Comparison of ENCODE assay signal across 1 cellular context in the genomic region with DNA sequence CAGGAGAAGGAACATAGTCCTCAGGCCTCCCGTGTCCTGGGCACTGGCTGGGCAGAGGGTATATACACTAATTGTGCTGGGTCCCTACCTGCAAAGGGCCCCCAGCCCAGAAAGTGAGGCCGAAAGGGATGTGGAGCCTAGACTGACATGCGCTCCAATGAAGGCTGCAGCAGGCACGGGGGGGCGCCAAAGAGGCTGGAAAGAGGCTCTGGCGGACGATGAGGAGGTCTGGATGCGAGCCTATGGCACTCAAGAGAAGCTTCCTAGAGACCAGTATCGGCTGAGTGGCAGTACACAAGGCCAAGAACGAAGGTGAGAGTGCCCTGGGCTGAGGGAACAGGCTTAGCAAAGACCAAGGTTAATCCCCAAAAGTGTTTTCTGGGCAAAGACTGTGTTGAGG.
TF ChIP-seq lines count a peak whose summit lies in the region.

No MANE protein-coding gene starts in this region.

TF ChIP-seq in HepG2, 621 proteins besides CTCF, POLR2A, EP300 and RAD21:
- TF ChIP-seq, protein P1, sequence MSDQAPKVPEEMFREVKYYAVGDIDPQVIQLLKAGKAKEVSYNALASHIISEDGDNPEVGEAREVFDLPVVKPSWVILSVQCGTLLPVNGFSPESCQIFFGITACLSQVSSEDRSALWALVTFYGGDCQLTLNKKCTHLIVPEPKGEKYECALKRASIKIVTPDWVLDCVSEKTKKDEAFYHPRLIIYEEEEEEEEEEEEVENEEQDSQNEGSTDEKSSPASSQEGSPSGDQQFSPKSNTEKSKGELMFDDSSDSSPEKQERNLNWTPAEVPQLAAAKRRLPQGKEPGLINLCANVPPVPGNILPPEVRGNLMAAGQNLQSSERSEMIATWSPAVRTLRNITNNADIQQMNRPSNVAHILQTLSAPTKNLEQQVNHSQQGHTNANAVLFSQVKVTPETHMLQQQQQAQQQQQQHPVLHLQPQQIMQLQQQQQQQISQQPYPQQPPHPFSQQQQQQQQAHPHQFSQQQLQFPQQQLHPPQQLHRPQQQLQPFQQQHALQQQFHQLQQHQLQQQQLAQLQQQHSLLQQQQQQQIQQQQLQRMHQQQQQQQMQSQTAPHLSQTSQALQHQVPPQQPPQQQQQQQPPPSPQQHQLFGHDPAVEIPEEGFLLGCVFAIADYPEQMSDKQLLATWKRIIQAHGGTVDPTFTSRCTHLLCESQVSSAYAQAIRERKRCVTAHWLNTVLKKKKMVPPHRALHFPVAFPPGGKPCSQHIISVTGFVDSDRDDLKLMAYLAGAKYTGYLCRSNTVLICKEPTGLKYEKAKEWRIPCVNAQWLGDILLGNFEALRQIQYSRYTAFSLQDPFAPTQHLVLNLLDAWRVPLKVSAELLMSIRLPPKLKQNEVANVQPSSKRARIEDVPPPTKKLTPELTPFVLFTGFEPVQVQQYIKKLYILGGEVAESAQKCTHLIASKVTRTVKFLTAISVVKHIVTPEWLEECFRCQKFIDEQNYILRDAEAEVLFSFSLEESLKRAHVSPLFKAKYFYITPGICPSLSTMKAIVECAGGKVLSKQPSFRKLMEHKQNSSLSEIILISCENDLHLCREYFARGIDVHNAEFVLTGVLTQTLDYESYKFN (CRISPR knock-in tag; conservative IDR thresholded peaks at IDR 0.05): no peak
- TF ChIP-seq, protein P2, sequence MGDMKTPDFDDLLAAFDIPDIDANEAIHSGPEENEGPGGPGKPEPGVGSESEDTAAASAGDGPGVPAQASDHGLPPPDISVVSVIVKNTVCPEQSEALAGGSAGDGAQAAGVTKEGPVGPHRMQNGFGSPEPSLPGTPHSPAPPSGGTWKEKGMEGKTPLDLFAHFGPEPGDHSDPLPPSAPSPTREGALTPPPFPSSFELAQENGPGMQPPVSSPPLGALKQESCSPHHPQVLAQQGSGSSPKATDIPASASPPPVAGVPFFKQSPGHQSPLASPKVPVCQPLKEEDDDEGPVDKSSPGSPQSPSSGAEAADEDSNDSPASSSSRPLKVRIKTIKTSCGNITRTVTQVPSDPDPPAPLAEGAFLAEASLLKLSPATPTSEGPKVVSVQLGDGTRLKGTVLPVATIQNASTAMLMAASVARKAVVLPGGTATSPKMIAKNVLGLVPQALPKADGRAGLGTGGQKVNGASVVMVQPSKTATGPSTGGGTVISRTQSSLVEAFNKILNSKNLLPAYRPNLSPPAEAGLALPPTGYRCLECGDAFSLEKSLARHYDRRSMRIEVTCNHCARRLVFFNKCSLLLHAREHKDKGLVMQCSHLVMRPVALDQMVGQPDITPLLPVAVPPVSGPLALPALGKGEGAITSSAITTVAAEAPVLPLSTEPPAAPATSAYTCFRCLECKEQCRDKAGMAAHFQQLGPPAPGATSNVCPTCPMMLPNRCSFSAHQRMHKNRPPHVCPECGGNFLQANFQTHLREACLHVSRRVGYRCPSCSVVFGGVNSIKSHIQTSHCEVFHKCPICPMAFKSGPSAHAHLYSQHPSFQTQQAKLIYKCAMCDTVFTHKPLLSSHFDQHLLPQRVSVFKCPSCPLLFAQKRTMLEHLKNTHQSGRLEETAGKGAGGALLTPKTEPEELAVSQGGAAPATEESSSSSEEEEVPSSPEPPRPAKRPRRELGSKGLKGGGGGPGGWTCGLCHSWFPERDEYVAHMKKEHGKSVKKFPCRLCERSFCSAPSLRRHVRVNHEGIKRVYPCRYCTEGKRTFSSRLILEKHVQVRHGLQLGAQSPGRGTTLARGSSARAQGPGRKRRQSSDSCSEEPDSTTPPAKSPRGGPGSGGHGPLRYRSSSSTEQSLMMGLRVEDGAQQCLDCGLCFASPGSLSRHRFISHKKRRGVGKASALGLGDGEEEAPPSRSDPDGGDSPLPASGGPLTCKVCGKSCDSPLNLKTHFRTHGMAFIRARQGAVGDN (CRISPR knock-in tag; IDR thresholded peaks at IDR 0.05): peak; percentile 34
- TF ChIP-seq ZNF143 (CRISPR knock-in tag; IDR thresholded peaks at IDR 0.05) (no peak), NFIC (IDR thresholded peaks at IDR 0.05; ENCODE audit: low read length) (no peak), HOXA9 (CRISPR knock-in tag; IDR thresholded peaks at IDR 0.05; ENCODE audit: borderline replicate concordance) (no peak), KDM5B (CRISPR knock-in tag; IDR thresholded peaks at IDR 0.05; ENCODE audit: borderline replicate concordance) (no peak), MTA1 (CRISPR knock-in tag; IDR thresholded peaks at IDR 0.05; ENCODE audit: borderline replicate concordance) (no peak), ZNF12 (CRISPR knock-in tag; IDR thresholded peaks at IDR 0.05) (no peak), ZNF780A (CRISPR knock-in tag; IDR thresholded peaks at IDR 0.05) (no peak), ZZZ3 (CRISPR knock-in tag; IDR thresholded peaks at IDR 0.05; ENCODE audit: borderline replicate concordance) (no peak), SAP130 (CRISPR knock-in tag; IDR thresholded peaks at IDR 0.05; ENCODE audit: low read depth) (no peak), SNAPC2 (CRISPR knock-in tag; IDR thresholded peaks at IDR 0.05) (no peak), STAG1 (CRISPR knock-in tag; IDR thresholded peaks at IDR 0.05) (peak; percentile 40), ZBTB1 (CRISPR knock-in tag; IDR thresholded peaks at IDR 0.05; ENCODE audit: borderline replicate concordance) (no peak), SIX1 (CRISPR knock-in tag; IDR thresholded peaks at IDR 0.05; ENCODE audit: borderline replicate concordance) (no peak), SCMH1 (CRISPR knock-in tag; IDR thresholded peaks at IDR 0.05; ENCODE audit: borderline replicate concordance) (no peak), ZNF432 (CRISPR knock-in tag; IDR thresholded peaks at IDR 0.05; ENCODE audit: borderline replicate concordance) (no peak), HOXD1 (CRISPR knock-in tag; IDR thresholded peaks at IDR 0.05) (no peak), ZNF713 (CRISPR knock-in tag; IDR thresholded peaks at IDR 0.05) (no peak), ZBTB38 (CRISPR knock-in tag; IDR thresholded peaks at IDR 0.05) (peak; percentile 59; the same call in 1 of the 2 replicates)
- TF ChIP-seq, protein P3, sequence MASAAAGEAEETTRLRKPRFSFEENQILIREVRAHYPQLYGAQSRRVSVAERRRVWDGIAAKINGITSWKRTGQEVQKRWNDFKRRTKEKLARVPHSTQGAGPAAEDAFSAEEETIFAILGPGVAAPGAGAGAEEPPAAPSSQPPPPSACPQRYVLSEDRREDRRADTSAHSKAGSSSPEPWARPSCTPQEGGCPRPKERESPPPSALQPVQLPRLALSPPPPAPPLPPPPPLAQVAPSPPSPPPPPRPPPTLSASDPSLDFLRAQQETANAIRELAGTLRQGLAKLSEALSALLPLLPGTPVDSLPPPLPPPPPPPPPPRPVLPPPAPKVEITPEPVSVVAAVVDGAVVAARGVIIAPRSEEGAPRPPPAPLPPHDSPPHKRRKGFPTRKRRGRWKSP (CRISPR knock-in tag; IDR thresholded peaks at IDR 0.05): no peak
- TF ChIP-seq, protein P4, sequence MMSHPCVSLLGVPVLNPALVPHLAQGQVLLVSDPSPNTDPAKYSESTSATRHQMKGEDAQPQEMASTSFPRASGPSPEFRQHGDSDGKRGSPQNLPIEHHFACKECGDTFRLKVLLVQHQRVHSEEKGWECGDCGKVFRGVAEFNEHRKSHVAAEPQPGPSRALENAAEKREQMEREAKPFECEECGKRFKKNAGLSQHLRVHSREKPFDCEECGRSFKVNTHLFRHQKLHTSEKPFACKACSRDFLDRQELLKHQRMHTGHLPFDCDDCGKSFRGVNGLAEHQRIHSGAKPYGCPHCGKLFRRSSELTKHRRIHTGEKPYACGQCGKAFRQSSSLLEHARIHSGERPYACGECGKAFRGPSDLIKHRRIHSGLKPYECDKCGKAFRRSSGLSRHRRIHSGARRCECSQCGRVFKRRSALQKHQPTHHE (CRISPR knock-in tag; IDR thresholded peaks at IDR 0.05; ENCODE audit: borderline replicate concordance): no peak
- TF ChIP-seq, protein P5, sequence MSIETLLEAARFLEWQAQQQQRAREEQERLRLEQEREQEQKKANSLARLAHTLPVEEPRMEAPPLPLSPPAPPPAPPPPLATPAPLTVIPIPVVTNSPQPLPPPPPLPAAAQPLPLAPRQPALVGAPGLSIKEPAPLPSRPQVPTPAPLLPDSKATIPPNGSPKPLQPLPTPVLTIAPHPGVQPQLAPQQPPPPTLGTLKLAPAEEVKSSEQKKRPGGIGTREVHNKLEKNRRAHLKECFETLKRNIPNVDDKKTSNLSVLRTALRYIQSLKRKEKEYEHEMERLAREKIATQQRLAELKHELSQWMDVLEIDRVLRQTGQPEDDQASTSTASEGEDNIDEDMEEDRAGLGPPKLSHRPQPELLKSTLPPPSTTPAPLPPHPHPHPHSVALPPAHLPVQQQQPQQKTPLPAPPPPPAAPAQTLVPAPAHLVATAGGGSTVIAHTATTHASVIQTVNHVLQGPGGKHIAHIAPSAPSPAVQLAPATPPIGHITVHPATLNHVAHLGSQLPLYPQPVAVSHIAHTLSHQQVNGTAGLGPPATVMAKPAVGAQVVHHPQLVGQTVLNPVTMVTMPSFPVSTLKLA (IDR thresholded peaks at IDR 0.05): no peak
- TF ChIP-seq, protein P6, sequence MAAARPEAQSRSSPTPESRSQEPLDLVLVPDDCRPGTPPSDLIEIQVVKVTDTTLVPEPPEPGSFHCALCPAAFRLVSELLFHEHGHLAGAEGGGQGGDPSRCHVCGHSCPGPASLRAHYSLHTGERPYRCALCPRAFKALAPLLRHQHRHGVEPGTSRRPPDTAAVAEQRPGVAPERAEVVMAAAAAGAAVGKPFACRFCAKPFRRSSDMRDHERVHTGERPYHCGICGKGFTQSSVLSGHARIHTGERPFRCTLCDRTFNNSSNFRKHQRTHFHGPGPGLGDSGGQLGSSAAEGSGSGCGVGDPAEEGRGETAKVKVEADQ (CRISPR knock-in tag; IDR thresholded peaks at IDR 0.05; ENCODE audit: borderline replicate concordance): no peak
- TF ChIP-seq, protein P7, sequence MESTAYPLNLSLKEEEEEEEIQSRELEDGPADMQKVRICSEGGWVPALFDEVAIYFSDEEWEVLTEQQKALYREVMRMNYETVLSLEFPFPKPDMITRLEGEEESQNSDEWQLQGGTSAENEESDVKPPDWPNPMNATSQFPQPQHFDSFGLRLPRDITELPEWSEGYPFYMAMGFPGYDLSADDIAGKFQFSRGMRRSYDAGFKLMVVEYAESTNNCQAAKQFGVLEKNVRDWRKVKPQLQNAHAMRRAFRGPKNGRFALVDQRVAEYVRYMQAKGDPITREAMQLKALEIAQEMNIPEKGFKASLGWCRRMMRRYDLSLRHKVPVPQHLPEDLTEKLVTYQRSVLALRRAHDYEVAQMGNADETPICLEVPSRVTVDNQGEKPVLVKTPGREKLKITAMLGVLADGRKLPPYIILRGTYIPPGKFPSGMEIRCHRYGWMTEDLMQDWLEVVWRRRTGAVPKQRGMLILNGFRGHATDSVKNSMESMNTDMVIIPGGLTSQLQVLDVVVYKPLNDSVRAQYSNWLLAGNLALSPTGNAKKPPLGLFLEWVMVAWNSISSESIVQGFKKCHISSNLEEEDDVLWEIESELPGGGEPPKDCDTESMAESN (CRISPR knock-in tag; conservative IDR thresholded peaks at IDR 0.05): no peak
- TF ChIP-seq, protein P8, sequence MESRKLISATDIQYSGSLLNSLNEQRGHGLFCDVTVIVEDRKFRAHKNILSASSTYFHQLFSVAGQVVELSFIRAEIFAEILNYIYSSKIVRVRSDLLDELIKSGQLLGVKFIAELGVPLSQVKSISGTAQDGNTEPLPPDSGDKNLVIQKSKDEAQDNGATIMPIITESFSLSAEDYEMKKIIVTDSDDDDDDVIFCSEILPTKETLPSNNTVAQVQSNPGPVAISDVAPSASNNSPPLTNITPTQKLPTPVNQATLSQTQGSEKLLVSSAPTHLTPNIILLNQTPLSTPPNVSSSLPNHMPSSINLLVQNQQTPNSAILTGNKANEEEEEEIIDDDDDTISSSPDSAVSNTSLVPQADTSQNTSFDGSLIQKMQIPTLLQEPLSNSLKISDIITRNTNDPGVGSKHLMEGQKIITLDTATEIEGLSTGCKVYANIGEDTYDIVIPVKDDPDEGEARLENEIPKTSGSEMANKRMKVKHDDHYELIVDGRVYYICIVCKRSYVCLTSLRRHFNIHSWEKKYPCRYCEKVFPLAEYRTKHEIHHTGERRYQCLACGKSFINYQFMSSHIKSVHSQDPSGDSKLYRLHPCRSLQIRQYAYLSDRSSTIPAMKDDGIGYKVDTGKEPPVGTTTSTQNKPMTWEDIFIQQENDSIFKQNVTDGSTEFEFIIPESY (CRISPR knock-in tag; IDR thresholded peaks at IDR 0.05): peak; percentile 93
- TF ChIP-seq, protein P9, sequence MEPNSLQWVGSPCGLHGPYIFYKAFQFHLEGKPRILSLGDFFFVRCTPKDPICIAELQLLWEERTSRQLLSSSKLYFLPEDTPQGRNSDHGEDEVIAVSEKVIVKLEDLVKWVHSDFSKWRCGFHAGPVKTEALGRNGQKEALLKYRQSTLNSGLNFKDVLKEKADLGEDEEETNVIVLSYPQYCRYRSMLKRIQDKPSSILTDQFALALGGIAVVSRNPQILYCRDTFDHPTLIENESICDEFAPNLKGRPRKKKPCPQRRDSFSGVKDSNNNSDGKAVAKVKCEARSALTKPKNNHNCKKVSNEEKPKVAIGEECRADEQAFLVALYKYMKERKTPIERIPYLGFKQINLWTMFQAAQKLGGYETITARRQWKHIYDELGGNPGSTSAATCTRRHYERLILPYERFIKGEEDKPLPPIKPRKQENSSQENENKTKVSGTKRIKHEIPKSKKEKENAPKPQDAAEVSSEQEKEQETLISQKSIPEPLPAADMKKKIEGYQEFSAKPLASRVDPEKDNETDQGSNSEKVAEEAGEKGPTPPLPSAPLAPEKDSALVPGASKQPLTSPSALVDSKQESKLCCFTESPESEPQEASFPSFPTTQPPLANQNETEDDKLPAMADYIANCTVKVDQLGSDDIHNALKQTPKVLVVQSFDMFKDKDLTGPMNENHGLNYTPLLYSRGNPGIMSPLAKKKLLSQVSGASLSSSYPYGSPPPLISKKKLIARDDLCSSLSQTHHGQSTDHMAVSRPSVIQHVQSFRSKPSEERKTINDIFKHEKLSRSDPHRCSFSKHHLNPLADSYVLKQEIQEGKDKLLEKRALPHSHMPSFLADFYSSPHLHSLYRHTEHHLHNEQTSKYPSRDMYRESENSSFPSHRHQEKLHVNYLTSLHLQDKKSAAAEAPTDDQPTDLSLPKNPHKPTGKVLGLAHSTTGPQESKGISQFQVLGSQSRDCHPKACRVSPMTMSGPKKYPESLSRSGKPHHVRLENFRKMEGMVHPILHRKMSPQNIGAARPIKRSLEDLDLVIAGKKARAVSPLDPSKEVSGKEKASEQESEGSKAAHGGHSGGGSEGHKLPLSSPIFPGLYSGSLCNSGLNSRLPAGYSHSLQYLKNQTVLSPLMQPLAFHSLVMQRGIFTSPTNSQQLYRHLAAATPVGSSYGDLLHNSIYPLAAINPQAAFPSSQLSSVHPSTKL (CRISPR knock-in tag; IDR thresholded peaks at IDR 0.05): no peak
